Comparison of ENCODE assay signal across 21 cellular contexts in the genomic region with DNA sequence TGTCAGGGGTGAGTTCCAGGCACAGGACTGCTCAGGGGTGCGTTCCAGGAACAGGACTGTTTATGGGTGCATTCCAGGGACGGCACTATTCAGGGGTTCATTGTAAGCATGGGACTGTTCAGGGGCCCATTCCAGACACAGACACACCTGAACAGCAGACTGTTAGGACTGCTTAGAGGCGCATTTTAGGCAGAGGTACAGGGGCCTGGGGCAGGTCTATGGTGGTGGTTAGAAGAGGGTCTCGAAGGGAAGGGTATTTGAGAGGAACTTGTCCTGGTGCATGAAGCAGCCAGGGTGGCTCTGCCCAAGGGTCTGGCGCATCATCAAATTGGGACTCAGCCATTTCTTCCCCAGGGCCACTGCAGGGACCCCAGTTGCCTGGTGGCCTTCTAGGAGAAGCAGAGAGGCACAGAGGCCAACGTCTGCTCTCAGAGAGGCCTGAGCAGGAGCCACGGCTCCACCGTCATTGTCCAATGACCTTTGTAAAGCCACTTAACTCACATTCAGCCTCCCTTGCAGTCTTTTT. TPM values are rescaled to one million over a fixed set of nuclear protein-coding genes. Genes with fewer than 3 reads are reported as not detected.
DNase-seq lines count a peak whose midpoint lies in the region; ATAC-seq, FAIRE-seq and TF ChIP-seq lines count a peak whose summit lies in the region.
"Had no signal": no experiment of that assay in that cellular context is flagged by ENCODE, and none has a peak within 500 bp of the region (broad histone marks: within the 10 kb centered on the region; RNA-seq: fewer than 3 reads in every experiment).

No MANE protein-coding gene starts in this region.

- H3K27ac ChIP-seq in astrocyte (ENCODE audit: low read depth, low read length) = no peak overlapping the region
- H3K27ac ChIP-seq: hepatocyte, parathyroid adenoma, testis had no signal

- H3K9ac ChIP-seq in astrocyte (ENCODE audit: low read length) = peak overlapping the region; percentile 16
- H3K9ac ChIP-seq: parathyroid adenoma had no signal

- H3K4me1 ChIP-seq in astrocyte (ENCODE audit: insufficient read depth, low read length) = peaks cover 28% of the 10 kb centered on the region

- no peaks in the 10 kb centered on the region for H3K27me3 ChIP-seq in astrocyte (ENCODE audit: insufficient read depth, low read length)
- H3K27me3 ChIP-seq: hepatocyte, testis had no signal

- H3K27me3 Mint-ChIP-seq in astrocyte (ENCODE audit: low read depth, unreplicated experiment) = peaks cover 4% of the 10 kb centered on the region
- H3K27me3 Mint-ChIP-seq in nephron (ENCODE audit: low read depth) = peaks cover 2% of the 10 kb centered on the region
- peaks cover 15% of the 10 kb centered on the region for H3K27me3 Mint-ChIP-seq in type B pancreatic cell

- H3K9me3 Mint-ChIP-seq in astrocyte (ENCODE audit: unreplicated experiment) (no peaks in the 10 kb centered on the region), nephron (no peaks in the 10 kb centered on the region), type B pancreatic cell (no peaks in the 10 kb centered on the region)
- H3K9me3 Mint-ChIP-seq: activated CD8-positive, alpha-beta T cell treated with anti-CD3 and anti-CD28 coated beads for 36 hours; activated naive CD4-positive, alpha-beta T cell treated with anti-CD3 and anti-CD28 coated beads for 36 hours; stimulated activated naive B cell treated with anti-CD40 and anti-IgM and Interleukin-4, amounts not matched to agents 10 μg/mL and 1 μg/mL and 100 μg/mL, for 72 hours had no signal

- no peak for ATAC-seq in HG03354 (IDR thresholded peaks at IDR 0.05; ENCODE audit: poor library complexity, severe bottlenecking, unreplicated experiment)
- ATAC-seq: activated CD4-positive, CD25-positive, alpha-beta regulatory T cell treated with anti-CD3 and anti-CD28 coated beads, Interleukin-2, amount 50 U/mL, for 24 hours had no signal

- no peak overlapping the region for H3K4me2 ChIP-seq in astrocyte (ENCODE audit: low read length)
- H3K4me2 ChIP-seq: hepatocyte, smooth muscle cell had no signal

- no peaks in the 10 kb centered on the region for H3K79me2 ChIP-seq in astrocyte (ENCODE audit: insufficient read depth, low read length)
- H3K79me2 ChIP-seq: hepatocyte, parathyroid adenoma had no signal

- no peaks in the 10 kb centered on the region for H3K36me3 Mint-ChIP-seq in astrocyte (ENCODE audit: low read depth, unreplicated experiment)
- H3K36me3 Mint-ChIP-seq in nephron (ENCODE audit: low read depth) = no peaks in the 10 kb centered on the region
- no peaks in the 10 kb centered on the region for H3K36me3 Mint-ChIP-seq in type B pancreatic cell
- H3K36me3 Mint-ChIP-seq: stimulated activated naive B cell treated with anti-CD40 and anti-IgM and Interleukin-4, amounts not matched to agents 10 μg/mL and 1 μg/mL and 100 μg/mL, for 72 hours had no signal

- H2AFZ ChIP-seq in astrocyte (ENCODE audit: low read depth, low read length) = no peak overlapping the region
- H2AFZ ChIP-seq: hepatocyte, parathyroid adenoma had no signal

- peaks cover 8% of the 10 kb centered on the region for H3K4me1 Mint-ChIP-seq in astrocyte (ENCODE audit: low read depth, unreplicated experiment)
- peaks cover 25% of the 10 kb centered on the region for H3K4me1 Mint-ChIP-seq in nephron
- H3K4me1 Mint-ChIP-seq in type B pancreatic cell (ENCODE audit: unreplicated experiment) = peaks cover 5% of the 10 kb centered on the region

- no peak for FAIRE-seq in astrocyte (lab: Jason Lieb, UNC)
- FAIRE-seq: GM12892, GM19239 had no signal

- no peaks in the 10 kb centered on the region for H3K36me3 ChIP-seq in astrocyte (ENCODE audit: insufficient read depth, low read length)

- H3K27ac Mint-ChIP-seq in astrocyte (ENCODE audit: unreplicated experiment) (no peak overlapping the region), nephron (peak overlapping the region; percentile 73 to 87 (median 82)), type B pancreatic cell (no peak overlapping the region)
- H3K27ac Mint-ChIP-seq: activated CD8-positive, alpha-beta T cell treated with anti-CD3 and anti-CD28 coated beads for 36 hours; activated naive CD4-positive, alpha-beta T cell treated with anti-CD3 and anti-CD28 coated beads for 36 hours; stimulated activated naive B cell treated with anti-CD40 and anti-IgM and Interleukin-4, amounts not matched to agents 10 μg/mL and 1 μg/mL and 100 μg/mL, for 72 hours had no signal

- no peaks in the 10 kb centered on the region for H4K20me1 ChIP-seq in astrocyte (ENCODE audit: insufficient read depth, low read length)

- H3K4me3 Mint-ChIP-seq in astrocyte (ENCODE audit: unreplicated experiment) = no peak overlapping the region
- H3K4me3 Mint-ChIP-seq in nephron = peak overlapping the region; percentile 2 to 76 (median 58)
- H3K4me3 Mint-ChIP-seq in type B pancreatic cell = peak overlapping the region; percentile 44
- H3K4me3 Mint-ChIP-seq: activated CD8-positive, alpha-beta T cell treated with anti-CD3 and anti-CD28 coated beads for 36 hours; activated naive CD4-positive, alpha-beta T cell treated with anti-CD3 and anti-CD28 coated beads for 36 hours; stimulated activated naive B cell treated with anti-CD40 and anti-IgM and Interleukin-4, amounts not matched to agents 10 μg/mL and 1 μg/mL and 100 μg/mL, for 72 hours had no signal

- H3K9me3 ChIP-seq in astrocyte (ENCODE audit: insufficient read depth, low read depth, low read length) = no peaks in the 10 kb centered on the region
- H3K9me3 ChIP-seq: testis had no signal

- DNase-seq in activated effector memory CD4-positive, alpha-beta T cell treated with anti-CD3 and anti-CD28 coated beads, Interleukin-2, amount 50 U/mL, for 16 hours = peak; percentile 55
- DNase-seq in activated effector memory CD4-positive, alpha-beta T cell treated with Interleukin-2 at 50 U/mL for 16 hours = no peak
- DNase-seq in astrocyte (ENCODE audit: low read depth) (no peak), type B pancreatic cell (ENCODE audit: extremely low spot score, unreplicated experiment) (no peak), NCI-H82 (lab: John Stamatoyannopoulos, UW) (no peak), occipital lobe (lab: John Stamatoyannopoulos, UW) (no peak)
- DNase-seq: NCI-H1694 treated with DMSO at 0.1 percent for 48 hours; stimulated activated naive B cell treated with anti-CD40 and anti-IgM and Interleukin-4, amounts not matched to agents 10 μg/mL and 1 μg/mL and 100 μg/mL, for 72 hours had no signal

- no peak overlapping the region for H3K4me3 ChIP-seq in astrocyte (ENCODE audit: insufficient read depth, low read depth, low read length)
- H3K4me3 ChIP-seq: hepatocyte, lung, smooth muscle cell, testis had no signal

- TF ChIP-seq CTCF in astrocyte (IDR thresholded peaks at IDR 0.05; ENCODE audit: insufficient read depth, low read depth, low read length) (no peak), nephron (IDR thresholded peaks at IDR 0.05; ENCODE audit: unreplicated experiment in 3 of 3) (no peak), type B pancreatic cell (conservative IDR thresholded peaks at IDR 0.05) (no peak)

RNA-seq across cellular contexts. Expression of gene MLPH, which starts 14.8 kb away (rescaled TPM):
- total RNA-seq in astrocyte (14.2 and 16.2 TPM in 2 replicates), type B pancreatic cell (ENCODE audit: low replicate concordance) (14.8 and 16.7 TPM in 2 replicates), occipital lobe (0.94 TPM)
- total RNA-seq: activated CD8-positive, alpha-beta T cell treated with anti-CD3 and anti-CD28 coated beads for 36 hours; activated naive CD4-positive, alpha-beta T cell treated with anti-CD3 and anti-CD28 coated beads for 36 hours; HT1080 had no signal

RNA-seq across cellular contexts. Expression of gene COL6A3, which starts 58.3 kb away (rescaled TPM):
- total RNA-seq in astrocyte (200 and 560 TPM in 2 replicates), type B pancreatic cell (ENCODE audit: low replicate concordance) (4.7 and 157 TPM in 2 replicates), occipital lobe (23.9 TPM)

Comparison
In these comparisons a context has a peak if more than half of its experiments do, and no peak if none do; other contexts are left out.
1. H3K27ac Mint-ChIP-seq: peak in nephron (3 of 3); none in astrocyte (single experiment) and type B pancreatic cell (single experiment).